In genomic region chrX:51332188-51332942, GRCh38 we compare ENCODE assay signal across 8 cellular contexts. TPM values are rescaled to one million over a fixed set of nuclear protein-coding genes. Genes with fewer than 3 reads are reported as not detected.
DNase-seq lines count a peak whose midpoint lies in the region; ATAC-seq, FAIRE-seq and TF ChIP-seq lines count a peak whose summit lies in the region.

Gene NUDT10 (plus strand): TSS chrX:51332822. CDS start chrX:51332966, 144 bp downstream.

- no peaks in the 10 kb centered on the region for H3K4me1 ChIP-seq in A549
- peaks cover 0 to 9% (median 0%) of the 10 kb centered on the region in 3 donors for H3K4me1 ChIP-seq in esophagus squamous epithelium
- H3K4me1 ChIP-seq in testis = no peaks in the 10 kb centered on the region

- peak; percentile 62 to 89 for ATAC-seq in A549
- peak; percentile 48 to 74 for ATAC-seq in naive thymus-derived CD8-positive, alpha-beta T cell
- ATAC-seq in HG03520 (IDR thresholded peaks at IDR 0.05; ENCODE audit: unreplicated experiment) = no peak
- ATAC-seq in HG03469 (IDR thresholded peaks at IDR 0.05; ENCODE audit: unreplicated experiment) = no peak

- H3K27me3 Mint-ChIP-seq in naive thymus-derived CD8-positive, alpha-beta T cell = no peaks in the 10 kb centered on the region

- FAIRE-seq in A549 (lab: Jason Lieb, UNC) = no peak
- no peak for FAIRE-seq in HTR-8/SVneo (lab: Jason Lieb, UNC)

- TF ChIP-seq CTCF in A549 (IDR thresholded peaks at IDR 0.05) (no peak), esophagus squamous epithelium (IDR thresholded peaks at IDR 0.05) (no peak), testis (IDR thresholded peaks at IDR 0.05) (no peak)

- H3K9me3 Mint-ChIP-seq in naive thymus-derived CD8-positive, alpha-beta T cell = no peaks in the 10 kb centered on the region

- no peak for TF ChIP-seq EP300 in A549 (IDR thresholded peaks at IDR 0.05)

- peak within 1 kb of the TSS; percentile 83 for H3K4me2 ChIP-seq in A549

- peaks cover 0 to 6% (median 0%) of the 10 kb centered on the region in 3 donors for H3K36me3 Mint-ChIP-seq in naive thymus-derived CD8-positive, alpha-beta T cell

- peak within 1 kb of the TSS; percentile 83 to 92 (median 86) for H3K4me3 Mint-ChIP-seq in naive thymus-derived CD8-positive, alpha-beta T cell

- no peak for TF ChIP-seq RAD21 in A549 (conservative IDR thresholded peaks at IDR 0.05 in 1 of 2, IDR thresholded peaks at IDR 0.05 in 1 of 2)

- H3K4me3 ChIP-seq in A549 (peak within 1 kb of the TSS; percentile 44), esophagus squamous epithelium (peak within 1 kb of the TSS; percentile 17 to 62 (median 45)), testis (peak within 1 kb of the TSS; percentile 55 to 65)

- DNase-seq in A549 (ENCODE audit: low read depth in 1 of 2, low spot score in 1 of 2) = peak in 1 of 2 experiments; percentile 12
- DNase-seq in HTR-8/SVneo (ENCODE audit: insufficient read length, low spot score) = peak; percentile 0
- peak; percentile 75 for DNase-seq in activated CD8-positive, alpha-beta memory T cell treated with anti-CD3 and anti-CD28 coated beads for 24 hours
- DNase-seq in esophagus squamous epithelium (lab: John Stamatoyannopoulos, UW) = no peak
- peak in 7 of 10 donors; percentile 1 to 27 (median 19) for DNase-seq in naive thymus-derived CD8-positive, alpha-beta T cell
- DNase-seq in testis = peak; percentile 88

- CTCF ChIA-PET in A549 (lab: Yijun Ruan, JAX) = no interaction called here

- H3K27ac Mint-ChIP-seq in naive thymus-derived CD8-positive, alpha-beta T cell = peak within 1 kb of the TSS in 5 of 10 donors; percentile 10 to 89 (median 73)

- 7% methylated on average over 12 of the region's 68 CpGs for WGBS in A549 (ENCODE audit: missing lambda C conversion rate)
- WGBS in esophagus squamous epithelium, 2 donors = 0 to 26% methylated on average over 5 to 10 of the region's 68 CpGs
- 1 to 4% methylated on average over 9 to 47 of the region's 68 CpGs for WGBS in testis, 2 donors

- no peaks in the 10 kb centered on the region for H3K9me3 ChIP-seq in A549
- H3K9me3 ChIP-seq in esophagus squamous epithelium = no peaks in the 10 kb centered on the region
- no peaks in the 10 kb centered on the region for H3K9me3 ChIP-seq in testis

- intact Hi-C loops in esophagus squamous epithelium (cut with DNase I) (no loop called here), testis (cut with DNase I; ENCODE audit: low total_unique reads) (no loop called here)

- POLR2A ChIA-PET in A549 (lab: Yijun Ruan, JAX) = no interaction called here
- POLR2A ChIA-PET in naive thymus-derived CD8-positive, alpha-beta T cell (lab: Charles Lee) = no interaction called here

- H3K4me1 Mint-ChIP-seq in naive thymus-derived CD8-positive, alpha-beta T cell = peaks cover 0 to 7% (median 2%) of the 10 kb centered on the region in 4 donors

- H3K27ac ChIP-seq in A549 (peak within 1 kb of the TSS in 1 of 2 experiments; percentile 56; a peak in 2 of 6 replicates), esophagus squamous epithelium (peak within 1 kb of the TSS in 1 of 4 donors; percentile 6), testis (peak within 1 kb of the TSS; percentile 50 to 73)

- H3K36me3 ChIP-seq in esophagus squamous epithelium (no peaks in the 10 kb centered on the region), testis (ENCODE audit: low read depth, missing control alignments) (no peaks in the 10 kb centered on the region)

- TF ChIP-seq POLR2A in A549 (IDR thresholded peaks at IDR 0.05; ENCODE audit: low read length) (0 out of 2 replicates have a peak, but pooled peaks have one; percentile 8), esophagus squamous epithelium (IDR thresholded peaks at IDR 0.05) (peak in 1 of 4 donors; percentile 10), testis (IDR thresholded peaks at IDR 0.05) (peak; percentile 29)

- peaks cover 0 to 6% (median 0%) of the 10 kb centered on the region in 4 donors for H3K27me3 ChIP-seq in esophagus squamous epithelium
- no peaks in the 10 kb centered on the region for H3K27me3 ChIP-seq in testis

TF ChIP-seq in A549, 52 proteins besides CTCF, POLR2A, EP300 and RAD21:
- no peak for TF ChIP-seq RFX5 (IDR thresholded peaks at IDR 0.05)
- TF ChIP-seq REST (IDR thresholded peaks at IDR 0.05) = no peak
- TF ChIP-seq RCOR1 (IDR thresholded peaks at IDR 0.05; ENCODE audit: low read depth, low read length) = no peak
- no peak for TF ChIP-seq EHF (CRISPR knock-in tag; IDR thresholded peaks at IDR 0.05)
- TF ChIP-seq HES2 (IDR thresholded peaks at IDR 0.05) = no peak
- TF ChIP-seq ZFP36 (IDR thresholded peaks at IDR 0.05; ENCODE audit: borderline replicate concordance, partially characterized antibody) = no peak
- no peak for TF ChIP-seq HOXA7 (CRISPR knock-in tag; IDR thresholded peaks at IDR 0.05)
- no peak for TF ChIP-seq HOXB13 (CRISPR knock-in tag; IDR thresholded peaks at IDR 0.05; ENCODE audit: low read depth)
- TF ChIP-seq JUN (IDR thresholded peaks at IDR 0.05) = no peak
- TF ChIP-seq RARB (CRISPR knock-in tag; IDR thresholded peaks at IDR 0.05) = no peak
- TF ChIP-seq PHF8 (IDR thresholded peaks at IDR 0.05; ENCODE audit: borderline replicate concordance, low read depth) = no peak
- TF ChIP-seq SREBF2 (IDR thresholded peaks at IDR 0.05) = no peak
- no peak for TF ChIP-seq CEBPB (IDR thresholded peaks at IDR 0.05)
- no peak for TF ChIP-seq HDAC2 (IDR thresholded peaks at IDR 0.05)

RNA-seq across cellular contexts. Expression of gene NUDT10, which starts in this region (rescaled TPM):
- polyA plus RNA-seq in A549 (2011; rRNA removed) (0.09 and 0.12 TPM in 2 replicates), A549 (2017; fragmentation: RNase III; extraction: RNeasy Plus Mini Kit Qiagen cat#74134 plus additional on column Dnase treatment) (0.16 to 0.26 TPM (median 0.16 TPM) in 3 replicates), testis (ENCODE audit: insufficient read depth, low read depth, low replicate concordance) (61.8 TPM)
- 0.20 and 0.25 TPM in 2 replicates for polyA plus RNA-seq in A549 (2012; cell fraction: cytosol; rRNA removed)
- 0.06 and 0.12 TPM in 2 replicates for polyA plus RNA-seq in A549 (2012; cell fraction: nucleus; rRNA removed)
- not detected in 2 replicates for polyA minus RNA-seq in A549 (2011; rRNA and poly(A)+ RNA removed)
- total RNA-seq in esophagus squamous epithelium (1 to 10 TPM in 1 of 4 donors, under 1 TPM in 2, not detected in 1; 0.18 to 1.4 (median 0.95) TPM), testis (100 to 1,000 TPM; 127 to 175 TPM)
- total RNA-seq in naive thymus-derived CD8-positive, alpha-beta T cell = not detected
- under 1 TPM; 0.20 to 0.39 (median 0.29) TPM for polyA plus RNA-seq in naive thymus-derived CD8-positive, alpha-beta T cell

Comparison
In these comparisons a context has a peak if more than half of its experiments do, and no peak if none do; other contexts are left out.
1. RNA of gene NUDT10 (total RNA-seq): 127 to 175 TPM in testis; 0.18 to 1.4 TPM in esophagus squamous epithelium and not detected in naive thymus-derived CD8-positive, alpha-beta T cell; every median in the first group is over 10 times any median in the second.
2. RNA of gene NUDT10 (polyA plus RNA-seq): 61.8 TPM in testis (single experiment); 0.20 to 0.39 TPM in naive thymus-derived CD8-positive, alpha-beta T cell and 0.06 to 0.26 TPM in A549; every median in the first group is over 10 times any median in the second.
3. Peak in ATAC-seq, H3K4me3 ChIP-seq and H3K4me2 ChIP-seq in A549; RNA of the gene not detected or under 1 TPM.
4. Peak in DNase-seq and ATAC-seq in naive thymus-derived CD8-positive, alpha-beta T cell; RNA of the gene not detected or under 1 TPM.
5. Peak in every context shown above with its lines, with median percentiles within 50 percentile points of each other: H3K4me3 ChIP-seq.